ENCODE assay signal across 7 cellular contexts in genomic region chr5:177657846-177658245, GRCh38. TPM values are rescaled to one million over a fixed set of nuclear protein-coding genes. Genes with fewer than 3 reads are reported as not detected.
A peak's percentile ranks its signal among the peaks of the same experiment; 100 is the strongest.
DNase-seq lines count a peak whose midpoint lies in the region; ATAC-seq, FAIRE-seq and TF ChIP-seq lines count a peak whose summit lies in the region.
"Not testable (repeated sequence)": the region's sequence is repeated elsewhere in the genome, so short reads cannot be mapped to it uniquely, and the experiment has no call there.

No MANE protein-coding gene starts in this region.

- not testable (repeated sequence) for TF ChIP-seq POLR2A in GM12891 (IDR thresholded peaks at IDR 0.05; ENCODE audit: low read depth, low read length); right lobe of liver (IDR thresholded peaks at IDR 0.05)

- 14% methylated on average over 2 of the region's 2 CpGs for WGBS in mammary epithelial cell (ENCODE audit: low coverage, missing lambda C conversion rate)
- WGBS in right lobe of liver (ENCODE audit: insufficient coverage, low coverage, low lambda C conversion rate, missing lambda C conversion rate): 6% methylated on average over 2 of the region's 2 CpGs

- H3K4me3 ChIP-seq in RWPE2 (ENCODE audit: severe bottlenecking); mammary epithelial cell (replicated peaks in 1 of 3; ENCODE audit: insufficient read depth in 1 of 3, low read depth in 2 of 3, low read length in 3 of 3); fibroblast of lung (replicated peaks in 1 of 4; ENCODE audit: control extremely low read depth in 1 of 4, insufficient read depth in 1 of 4, low read depth in 3 of 4, low read length in 4 of 4); right lobe of liver: not testable (repeated sequence)

- peak; percentile 52 for FAIRE-seq in GM12891 (lab: Jason Lieb, UNC)

- H3K27me3 ChIP-seq in RWPE2 (ENCODE audit: insufficient read depth, poor library complexity, severe bottlenecking); mammary epithelial cell (ENCODE audit: insufficient read depth, low read length); fibroblast of lung (ENCODE audit: control insufficient read depth, insufficient read depth, low read length); right lobe of liver: not testable (repeated sequence)

- DNase-seq in GM12891 (ENCODE audit: insufficient read length, low spot score); RWPE2 (ENCODE audit: low spot score); Right ventricle myocardium superior; right lobe of liver; sciatic nerve (ENCODE audit: low spot score): not testable (repeated sequence)
- DNase-seq in mammary epithelial cell (peak; percentile 5), fibroblast of lung (ENCODE audit: low read depth in 2 of 2) (peak; percentile 1 to 20)

- not testable (repeated sequence) for H3K4me1 ChIP-seq in RWPE2 (ENCODE audit: insufficient read depth, poor library complexity, severe bottlenecking); mammary epithelial cell (ENCODE audit: insufficient read depth, low read length); fibroblast of lung (ENCODE audit: control insufficient read depth, extremely low read depth, insufficient read depth, low read length); right lobe of liver

- not testable (repeated sequence) for TF ChIP-seq CTCF in RWPE2 (IDR thresholded peaks at IDR 0.05; ENCODE audit: poor library complexity, severe bottlenecking); fibroblast of lung (conservative IDR thresholded peaks at IDR 0.05 in 1 of 2, IDR thresholded peaks at IDR 0.05 in 1 of 2; ENCODE audit: low read depth in 1 of 2, low read length in 2 of 2); right lobe of liver (IDR thresholded peaks at IDR 0.05)
- peak in 1 of 2 donors; percentile 7 for TF ChIP-seq CTCF in mammary epithelial cell (conservative IDR thresholded peaks at IDR 0.05 in 1 of 2, IDR thresholded peaks at IDR 0.05 in 1 of 2; ENCODE audit: extremely low read depth in 1 of 2, insufficient read depth in 1 of 2, low read depth in 1 of 2, low read length in 2 of 2)

- not testable (repeated sequence) for H3K36me3 ChIP-seq in RWPE2 (ENCODE audit: low read depth); mammary epithelial cell (ENCODE audit: insufficient read depth, low read length); fibroblast of lung (ENCODE audit: control insufficient read depth, insufficient read depth, low read length); right lobe of liver

- BruUV-seq in mammary epithelial cell (replicated peaks; lab: Mats Ljungman, UMichigan): not testable (repeated sequence)

- not testable (repeated sequence) for H2AFZ ChIP-seq in mammary epithelial cell (ENCODE audit: low read depth, low read length); fibroblast of lung (ENCODE audit: low read length)

- not testable (repeated sequence) for H4K20me1 ChIP-seq in mammary epithelial cell (ENCODE audit: insufficient read depth, low read length); fibroblast of lung (ENCODE audit: control insufficient read depth, extremely low read depth, insufficient read depth, low read length)

- in situ Hi-C loops in mammary epithelial cell (cut with MboI; ENCODE audit: low sequenced_read_pairs in 2 of 2): not testable (repeated sequence)

- H3K79me2 ChIP-seq in mammary epithelial cell (ENCODE audit: insufficient read depth, low read length); fibroblast of lung (ENCODE audit: control insufficient read depth, insufficient read depth, low read length): not testable (repeated sequence)

- dilution Hi-C loops in mammary epithelial cell (cut with HindIII; ENCODE audit: low sequenced_read_pairs): not testable (repeated sequence)

- not testable (repeated sequence) for H3K4me2 ChIP-seq in mammary epithelial cell (ENCODE audit: insufficient read depth, low read depth, low read length); fibroblast of lung (ENCODE audit: extremely low read depth, insufficient read depth, low read length)

- intact Hi-C loops in mammary epithelial cell (cut with micrococcal nuclease); Right ventricle myocardium superior (cut with DNase I); right lobe of liver (cut with DNase I); sciatic nerve (cut with DNase I): not testable (repeated sequence)

- H3K9ac ChIP-seq in mammary epithelial cell (ENCODE audit: insufficient read depth, low read length); fibroblast of lung (ENCODE audit: insufficient read depth, low read length): not testable (repeated sequence)

- CTCF ChIA-PET in mammary epithelial cell (lab: Charles Lee; ENCODE audit: low non-redundant PET): not testable (repeated sequence)

- H3K9me3 ChIP-seq in RWPE2 (ENCODE audit: severe bottlenecking); mammary epithelial cell (replicated peaks; ENCODE audit: insufficient read depth, low read length); fibroblast of lung (ENCODE audit: control insufficient read depth, insufficient read depth, low read depth, low read length); right lobe of liver: not testable (repeated sequence)

- ATAC-seq in RWPE2 (ENCODE audit: low read depth) (0 out of 3 replicates have a peak, but pooled peaks have one; percentile 23), Right ventricle myocardium superior (ENCODE audit: poor library complexity) (peak; percentile 15), right lobe of liver (peak; percentile 88 to 97 (median 93)), sciatic nerve (peak; percentile 28)

- H3K27ac ChIP-seq in RWPE2 (ENCODE audit: poor library complexity, severe bottlenecking); mammary epithelial cell (ENCODE audit: insufficient read depth, low read depth, low read length); fibroblast of lung (ENCODE audit: insufficient read depth, low read length): not testable (repeated sequence)
- peak overlapping the region in 1 of 3 donors; percentile 24 for H3K27ac ChIP-seq in right lobe of liver

RNA-seq across cellular contexts. Expression of gene B4GALT7, which starts 57.9 kb away (rescaled TPM):
- 13.4 TPM for polyA plus RNA-seq in GM12891 (2012; ENCODE audit: low read depth, missing spikeins)
- total RNA-seq in mammary epithelial cell (10 to 100 TPM; 33.1 to 38.8 TPM), fibroblast of lung (21.6 and 29.1 TPM in 2 replicates), Right ventricle myocardium superior (12.9 TPM), right lobe of liver (10 to 100 TPM in 5 of 6 experiments, 1 to 10 TPM in 1; 9.3 to 28.7 (median 14.1) TPM), sciatic nerve (16.5 TPM)
- polyA plus RNA-seq in mammary epithelial cell (27.9 TPM), fibroblast of lung (18.2 and 20.8 TPM in 2 replicates)
- polyA minus RNA-seq in mammary epithelial cell (9.5 TPM), fibroblast of lung (ENCODE audit: low replicate concordance) (28.3 and 30.6 TPM in 2 replicates)
- polyA plus RNA-seq in fibroblast of lung (2012): 30.8 and 30.9 TPM in 2 replicates

Comparison
In these comparisons a context has a peak if more than half of its experiments do, and no peak if none do; other contexts are left out.
1. ATAC-seq: peak in every context shown above with its lines; median percentile 93 in right lobe of liver; 28 in sciatic nerve; 23 in RWPE2; 15 in Right ventricle myocardium superior.